Comparison of ENCODE assay signal across 8 cellular contexts in the genomic region with DNA sequence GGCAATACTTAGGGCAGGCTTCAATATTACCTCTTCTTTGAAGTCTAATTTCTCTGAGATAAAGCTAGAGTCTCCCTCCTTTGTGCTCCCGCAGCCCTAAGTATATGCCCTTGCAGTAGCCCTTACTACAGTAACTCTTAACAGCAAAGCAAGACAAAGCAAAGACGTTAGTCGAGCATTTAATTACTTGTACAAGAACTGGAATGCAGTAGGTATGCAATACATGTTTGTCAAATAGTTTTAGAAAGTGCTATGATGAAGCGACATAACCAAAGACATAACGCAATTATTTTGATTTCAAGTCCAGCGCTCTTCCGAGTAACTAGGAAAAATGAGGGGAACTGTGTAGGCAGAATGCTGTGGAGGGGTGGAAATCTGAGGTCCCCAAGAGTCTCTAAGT. TPM values are rescaled to one million over a fixed set of nuclear protein-coding genes. Genes with fewer than 3 reads are reported as not detected.
A peak's percentile ranks its signal among the peaks of the same experiment; 100 is the strongest.
DNase-seq lines count a peak whose midpoint lies in the region; TF ChIP-seq lines count a peak whose summit lies in the region.

No MANE protein-coding gene starts in this region.

- H3K27ac ChIP-seq in H9 (ENCODE audit: insufficient read length, low read depth, low read length) (no peak overlapping the region), ascending aorta (peak overlapping the region; percentile 84 to 90), subcutaneous abdominal adipose tissue (ENCODE audit: low read depth, low read length) (peak overlapping the region; percentile 67)

- no peak overlapping the region for H3K4ac ChIP-seq in H9 (ENCODE audit: low read depth, low read length)

- peaks cover 8 to 9% of the 10 kb centered on the region in 2 experiments for H3K4me1 Mint-ChIP-seq in H9

- no peak overlapping the region for H3K18ac ChIP-seq in H9 (ENCODE audit: insufficient read length, low read depth, low read length)

- no CpG with 5 or more reads among the region's 7 CpGs for WGBS in H9 (ENCODE audit: extremely low coverage, insufficient read length, low lambda C conversion rate)

- intact Hi-C loops in ascending aorta (cut with DNase I) = loop anchor here (5.0 kb wide), 4 partner anchors 157 to 433 kb away; a partner anchor contains a TSS

- no peak overlapping the region for H2BK5ac ChIP-seq in H9 (ENCODE audit: insufficient read length, low read length)

- no peak for DNase-seq in H9
- no peak for DNase-seq in ascending aorta (ENCODE audit: low spot score in 2 of 2)
- DNase-seq in kidney glomerular epithelial cell (lab: John Stamatoyannopoulos, UW) = peak; percentile 54
- no peak for DNase-seq in anterior cingulate cortex (lab: John Stamatoyannopoulos, UW)
- DNase-seq in NCI-H446 treated with DMSO at 0.1 percent for 48 hours (lab: John Stamatoyannopoulos, UW) = no peak
- no peak for DNase-seq in AG08396 (ENCODE audit: low spot score)
- DNase-seq in KG1 (lab: John Stamatoyannopoulos, UW) = no peak

- no peak overlapping the region for H2BK15ac ChIP-seq in H9 (ENCODE audit: low read depth, low read length)

- H3K27ac Mint-ChIP-seq in H9 = no peak overlapping the region

- no peak overlapping the region for H2AK5ac ChIP-seq in H9 (ENCODE audit: insufficient read length, low read length)

- H3K4me2 ChIP-seq in H9 (ENCODE audit: insufficient read depth, insufficient read length, low read length) = peak overlapping the region; percentile 95

- H3K9ac ChIP-seq in H9 (ENCODE audit: extremely low read depth, insufficient read length, low read length) (peak overlapping the region; percentile 71), subcutaneous abdominal adipose tissue (ENCODE audit: low read length in 5 of 5) (peak overlapping the region in 4 of 5 donors; percentile 77 to 95 (median 89))

- no peak overlapping the region for H4K8ac ChIP-seq in H9 (replicated peaks; ENCODE audit: insufficient read length, low read depth, low read length)

- H2AFZ ChIP-seq in H9 (ENCODE audit: low read length) = no peak overlapping the region

- no peak overlapping the region for H3K14ac ChIP-seq in H9 (ENCODE audit: insufficient read depth, low read length)

- H3K9me3 Mint-ChIP-seq in H9 = no peaks in the 10 kb centered on the region

- H3K23ac ChIP-seq in H9 (ENCODE audit: insufficient read length, low read depth, low read length) = no peak overlapping the region

- H3K36me3 ChIP-seq in ascending aorta = peaks cover under 1 to 14% of the 10 kb centered on the region in 2 donors
- H3K36me3 ChIP-seq in subcutaneous abdominal adipose tissue (ENCODE audit: control insufficient read depth in 5 of 5, insufficient read depth in 5 of 5, low read length in 5 of 5) = peaks cover 0 to 11% (median 0%) of the 10 kb centered on the region in 5 donors

- no peaks in the 10 kb centered on the region for H3K79me1 ChIP-seq in H9 (ENCODE audit: insufficient read depth, low read depth, low read length, poor library complexity, severe bottlenecking)

- H3K4me3 Mint-ChIP-seq in H9 = no peak overlapping the region

- no peak for TF ChIP-seq CTCF in H9 (conservative IDR thresholded peaks at IDR 0.05)
- no peak for TF ChIP-seq CTCF in ascending aorta (IDR thresholded peaks at IDR 0.05)

- H4K20me1 ChIP-seq in H9 (ENCODE audit: control insufficient read depth, insufficient read depth, insufficient read length) = no peaks in the 10 kb centered on the region

- no peaks in the 10 kb centered on the region for H3K27me3 ChIP-seq in H9 (ENCODE audit: insufficient read depth, low read length)
- H3K27me3 ChIP-seq in ascending aorta = no peaks in the 10 kb centered on the region
- no peaks in the 10 kb centered on the region for H3K27me3 ChIP-seq in subcutaneous abdominal adipose tissue (ENCODE audit: control insufficient read depth in 5 of 5, insufficient read depth in 4 of 5, low read length in 5 of 5)

- H3K4me3 ChIP-seq in ascending aorta (peak overlapping the region; percentile 86 to 88), subcutaneous abdominal adipose tissue (ENCODE audit: low read depth in 1 of 5, low read length in 5 of 5) (peak overlapping the region; percentile 86 to 100 (median 96))

- peaks cover 7% of the 10 kb centered on the region for H3K23me2 ChIP-seq in H9 (ENCODE audit: insufficient read length, low read depth, low read length, poor library complexity, severe bottlenecking)

- H2BK20ac ChIP-seq in H9 (ENCODE audit: low read depth, low read length, poor library complexity, severe bottlenecking) = no peak overlapping the region

- H3K9me3 ChIP-seq in H9 (ENCODE audit: control insufficient read depth, low read depth, low read length) = no peaks in the 10 kb centered on the region
- no peaks in the 10 kb centered on the region for H3K9me3 ChIP-seq in ascending aorta
- H3K9me3 ChIP-seq in subcutaneous abdominal adipose tissue (ENCODE audit: control insufficient read depth in 5 of 5, low read length in 5 of 5) = no peaks in the 10 kb centered on the region

- H3K4me1 ChIP-seq in H9 (ENCODE audit: insufficient read depth, low read length) (no peaks in the 10 kb centered on the region), ascending aorta (peaks cover 0 to 19% of the 10 kb centered on the region in 2 donors), subcutaneous abdominal adipose tissue (ENCODE audit: control insufficient read depth in 5 of 5, insufficient read depth in 5 of 5, low read length in 5 of 5) (peaks cover 6 to 38% (median 36%) of the 10 kb centered on the region in 5 donors)

- H3K27me3 Mint-ChIP-seq in H9 (ENCODE audit: low read depth) = no peaks in the 10 kb centered on the region

- H4K91ac ChIP-seq in H9 (ENCODE audit: insufficient read length, low read depth, low read length) = no peak overlapping the region

- H2BK120ac ChIP-seq in H9 (ENCODE audit: low read depth, low read length, poor library complexity, severe bottlenecking) = no peak overlapping the region

- no peak overlapping the region for H3K56ac ChIP-seq in H9 (ENCODE audit: insufficient read length, low read depth, low read length)

- H2BK12ac ChIP-seq in H9 (ENCODE audit: insufficient read length, low read depth, low read length) = no peak overlapping the region

- H3K79me2 ChIP-seq in H9 (ENCODE audit: insufficient read depth, low read length) = 0 out of 2 replicates have a peak, but pooled peaks cover 3% of the 10 kb centered on the region

- H4K5ac ChIP-seq in H9 (ENCODE audit: insufficient read length, low read depth, low read length) = no peak overlapping the region

- no peak overlapping the region for H3T11ph ChIP-seq in H9 (ENCODE audit: low read length)

- peaks cover 4 to 28% (median 21%) of the 10 kb centered on the region in 3 experiments; a peak in 5 of 7 replicates for H3K36me3 Mint-ChIP-seq in H9 (ENCODE audit: insufficient read depth in 1 of 3, low read depth in 3 of 3)

RNA-seq across cellular contexts. Expression of a gene that starts 1.6 kb away (rescaled TPM):
- total RNA-seq in H9 (2021) = 43.3 and 47.1 TPM in 2 replicates
- 72.2 TPM for total RNA-seq in ascending aorta

RNA-seq across cellular contexts. Expression of a gene that starts 1.8 kb away (rescaled TPM):
- 6.1 and 7.7 TPM in 2 replicates for total RNA-seq in H9 (2021)
- 0.64 TPM for total RNA-seq in ascending aorta

RNA-seq across cellular contexts. Expression of a gene that starts 19.5 kb away (rescaled TPM):
- 0.17 and 0.44 TPM in 2 replicates for total RNA-seq in H9 (2021)
- not detected for total RNA-seq in ascending aorta

RNA-seq across cellular contexts. Expression of a gene that starts 25.2 kb away (rescaled TPM):
- total RNA-seq in H9 (2021) (11.1 and 12.5 TPM in 2 replicates), ascending aorta (not detected)

RNA-seq across cellular contexts. Expression of a gene that starts 51.7 kb away (rescaled TPM):
- total RNA-seq in H9 (2021) = 4.3 and 4.5 TPM in 2 replicates
- 0.11 TPM for total RNA-seq in ascending aorta
